ENCODE assay signal across 22 cellular contexts in genomic region chr1:48725331-48725730, GRCh38.
"Had no signal": no experiment of that assay in that cellular context is flagged by ENCODE, and none has a peak within 500 bp of the region (broad histone marks: within the 10 kb centered on the region; RNA-seq: fewer than 3 reads in every experiment).

No MANE protein-coding gene starts in this region.

- DNase-seq: activated B cell treated with CpG ODN at 0.5 μM for 24 hours; activated CD4-positive, alpha-beta T cell treated with anti-CD3 and anti-CD28 coated beads, Interleukin-2, amount 50 U/mL, for 1 hour; activated CD8-positive, alpha-beta memory T cell treated with anti-CD3 and anti-CD28 coated beads, Interleukin-2, amount 10 ng/mL, durations not matched to agents 7 days and 5 days; activated CD8-positive, alpha-beta T cell treated with anti-CD3 and anti-CD28 coated beads, Interleukin-2, amount 10 ng/mL, durations not matched to agents 7 days and 5 days; activated naive CD4-positive, alpha-beta T cell; activated T-cell treated with anti-CD3 and anti-CD28 coated beads, Interleukin-2, amount 50 U/mL, for 72 hours; anterior cingulate cortex; central memory CD4-positive, alpha-beta T cell; gastrocnemius medialis; glutamatergic neuron; islet precursor cell; left colon; naive B cell; nephron progenitor cell; ovary; sigmoid colon; stimulated activated CD4-positive, alpha-beta T cell treated with anti-CD3 and anti-CD28 coated beads, Interleukin-1b, Interleukin-23, amount 100 ng/mL, for 48 hours; stimulated activated naive B cell treated with anti-CD40 and anti-IgM and Interleukin-4, amounts not matched to agents 10 μg/mL and 1 μg/mL and 100 μg/mL, for 72 hours; T-helper 1 cell had no signal

- H3K27me3 ChIP-seq: gastrocnemius medialis, neutrophil, ovary, sigmoid colon, tibial nerve had no signal

- H3K9me3 ChIP-seq: gastrocnemius medialis, neutrophil, ovary, sigmoid colon, tibial nerve had no signal

- H3K36me3 ChIP-seq: gastrocnemius medialis, neutrophil, ovary had no signal

- H3K27ac ChIP-seq: gastrocnemius medialis, neutrophil, ovary, sigmoid colon, tibial nerve had no signal

- H3K4me1 ChIP-seq: tibial nerve had no signal

- H3K4me3 ChIP-seq: gastrocnemius medialis, ovary, sigmoid colon, smooth muscle cell, tibial nerve had no signal

- H3K4me2 ChIP-seq: smooth muscle cell had no signal
